21 cellular contexts compared by ENCODE assay signal in the genomic region with DNA sequence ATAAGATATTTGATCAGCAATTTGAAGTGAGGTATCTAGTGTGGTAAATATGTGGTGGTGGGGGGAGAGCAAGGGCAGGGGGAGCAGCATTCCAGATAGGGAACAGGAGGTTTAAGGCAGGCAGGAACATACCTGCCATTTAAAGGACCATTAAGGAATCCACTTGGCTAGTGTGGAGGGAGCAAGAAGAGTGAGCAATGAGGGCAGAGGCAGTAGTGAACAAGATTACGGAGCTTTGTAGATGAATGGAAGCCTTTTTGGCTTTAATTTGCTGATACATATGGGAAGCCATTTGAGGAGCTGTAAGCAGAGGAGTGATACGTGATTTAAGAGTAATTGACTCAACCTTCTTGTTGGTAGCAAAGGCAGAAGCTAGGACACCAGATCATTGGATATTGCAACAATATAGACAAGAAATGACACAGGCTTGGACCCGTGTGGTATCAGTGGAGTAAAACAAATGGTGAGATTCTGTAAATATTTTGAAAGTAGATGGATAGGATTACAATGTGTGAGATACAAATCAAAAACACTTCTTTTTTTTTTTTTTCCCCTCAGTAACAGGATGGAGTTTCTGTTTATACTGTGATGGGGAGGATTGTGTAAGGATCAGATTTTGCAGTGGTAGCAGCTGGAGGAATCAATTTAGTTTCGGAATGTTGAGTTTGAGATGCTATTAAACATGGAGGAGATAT.
"Had no signal": no experiment of that assay in that cellular context is flagged by ENCODE, and none has a peak within 500 bp of the region (broad histone marks: within the 10 kb centered on the region; RNA-seq: fewer than 3 reads in every experiment).

No MANE protein-coding gene starts in this region.

- H3K36me3 ChIP-seq: thoracic aorta had no signal

- H3K27me3 Mint-ChIP-seq: activated CD4-positive, alpha-beta memory T cell treated with anti-CD3 and anti-CD28 coated beads, Interleukin-2, amount 10 ng/mL, durations not matched to agents 7 days and 5 days; activated CD8-positive, alpha-beta memory T cell treated with anti-CD3 and anti-CD28 coated beads, Interleukin-2, amount 10 ng/mL, durations not matched to agents 7 days and 5 days; activated naive CD8-positive, alpha-beta T cell treated with anti-CD3 and anti-CD28 coated beads, Interleukin-2, amount 10 ng/mL, durations not matched to agents 7 days and 5 days; brain; stimulated activated memory B cell treated with anti-CD40 and anti-IgM and Interleukin-4, amounts not matched to agents 10 μg/mL and 1 μg/mL and 100 μg/mL, for 72 hours had no signal

- H3K4me3 Mint-ChIP-seq: activated CD4-positive, alpha-beta memory T cell treated with anti-CD3 and anti-CD28 coated beads, Interleukin-2, amount 10 ng/mL, durations not matched to agents 7 days and 5 days; activated CD8-positive, alpha-beta memory T cell treated with anti-CD3 and anti-CD28 coated beads, Interleukin-2, amount 10 ng/mL, durations not matched to agents 7 days and 5 days; activated naive CD8-positive, alpha-beta T cell treated with anti-CD3 and anti-CD28 coated beads, Interleukin-2, amount 10 ng/mL, durations not matched to agents 7 days and 5 days; brain; stimulated activated memory B cell treated with anti-CD40 and anti-IgM and Interleukin-4, amounts not matched to agents 10 μg/mL and 1 μg/mL and 100 μg/mL, for 72 hours had no signal

- H3K27ac ChIP-seq: dorsolateral prefrontal cortex, sigmoid colon, spleen, thoracic aorta had no signal

- H3K9me3 Mint-ChIP-seq: activated CD4-positive, alpha-beta memory T cell treated with anti-CD3 and anti-CD28 coated beads, Interleukin-2, amount 10 ng/mL, durations not matched to agents 7 days and 5 days; activated naive CD8-positive, alpha-beta T cell treated with anti-CD3 and anti-CD28 coated beads, Interleukin-2, amount 10 ng/mL, durations not matched to agents 7 days and 5 days; stimulated activated memory B cell treated with anti-CD40 and anti-IgM and Interleukin-4, amounts not matched to agents 10 μg/mL and 1 μg/mL and 100 μg/mL, for 72 hours had no signal

- ATAC-seq: activated CD8-positive, alpha-beta memory T cell treated with anti-CD3 and anti-CD28 coated beads, Interleukin-2, amount 10 ng/mL, durations not matched to agents 7 days and 5 days; stimulated activated memory B cell treated with anti-CD40 and anti-IgM and Interleukin-4, amounts not matched to agents 10 μg/mL and 1 μg/mL and 100 μg/mL, for 72 hours had no signal

- H3K27ac Mint-ChIP-seq: activated CD4-positive, alpha-beta memory T cell treated with anti-CD3 and anti-CD28 coated beads, Interleukin-2, amount 10 ng/mL, durations not matched to agents 7 days and 5 days; activated CD8-positive, alpha-beta memory T cell treated with anti-CD3 and anti-CD28 coated beads, Interleukin-2, amount 10 ng/mL, durations not matched to agents 7 days and 5 days; activated naive CD8-positive, alpha-beta T cell treated with anti-CD3 and anti-CD28 coated beads, Interleukin-2, amount 10 ng/mL, durations not matched to agents 7 days and 5 days; brain; nephron; stimulated activated memory B cell treated with anti-CD40 and anti-IgM and Interleukin-4, amounts not matched to agents 10 μg/mL and 1 μg/mL and 100 μg/mL, for 72 hours had no signal

- H3K27me3 ChIP-seq: dorsolateral prefrontal cortex, sigmoid colon, spleen had no signal

- H3K4me1 Mint-ChIP-seq: brain; stimulated activated memory B cell treated with anti-CD40 and anti-IgM and Interleukin-4, amounts not matched to agents 10 μg/mL and 1 μg/mL and 100 μg/mL, for 72 hours had no signal

- H3K4me1 ChIP-seq: spleen had no signal

- FAIRE-seq: colon, frontal cortex had no signal

- H3K9me3 ChIP-seq: sigmoid colon, spleen, thoracic aorta had no signal

- DNase-seq: activated CD4-positive, alpha-beta memory T cell treated with anti-CD3 and anti-CD28 coated beads, Interleukin-2, amount 10 ng/mL, durations not matched to agents 7 days and 5 days; activated CD4-positive, alpha-beta T cell treated with anti-CD3 and anti-CD28 coated beads for 48 hours; activated CD4-positive, CD25-positive, alpha-beta regulatory T cell; activated CD8-positive, alpha-beta memory T cell treated with anti-CD3 and anti-CD28 coated beads, Interleukin-2, amount 10 ng/mL, durations not matched to agents 7 days and 5 days; activated naive CD4-positive, alpha-beta T cell; activated naive CD8-positive, alpha-beta T cell treated with anti-CD3 and anti-CD28 coated beads, Interleukin-2, amount 10 ng/mL, durations not matched to agents 7 days and 5 days; anterior cingulate cortex; caudate nucleus; dorsolateral prefrontal cortex; head of caudate nucleus; nucleus accumbens; sigmoid colon; spleen; stimulated activated CD4-positive, alpha-beta T cell treated with anti-CD3 and anti-CD28 coated beads, Interleukin-4, amount 100 ng/mL, for 4 hours; T1000 had no signal

- H3K4me3 ChIP-seq: dorsolateral prefrontal cortex, sigmoid colon, spleen, thoracic aorta had no signal
